ENCODE assay signal across 8 cellular contexts in the genomic region with DNA sequence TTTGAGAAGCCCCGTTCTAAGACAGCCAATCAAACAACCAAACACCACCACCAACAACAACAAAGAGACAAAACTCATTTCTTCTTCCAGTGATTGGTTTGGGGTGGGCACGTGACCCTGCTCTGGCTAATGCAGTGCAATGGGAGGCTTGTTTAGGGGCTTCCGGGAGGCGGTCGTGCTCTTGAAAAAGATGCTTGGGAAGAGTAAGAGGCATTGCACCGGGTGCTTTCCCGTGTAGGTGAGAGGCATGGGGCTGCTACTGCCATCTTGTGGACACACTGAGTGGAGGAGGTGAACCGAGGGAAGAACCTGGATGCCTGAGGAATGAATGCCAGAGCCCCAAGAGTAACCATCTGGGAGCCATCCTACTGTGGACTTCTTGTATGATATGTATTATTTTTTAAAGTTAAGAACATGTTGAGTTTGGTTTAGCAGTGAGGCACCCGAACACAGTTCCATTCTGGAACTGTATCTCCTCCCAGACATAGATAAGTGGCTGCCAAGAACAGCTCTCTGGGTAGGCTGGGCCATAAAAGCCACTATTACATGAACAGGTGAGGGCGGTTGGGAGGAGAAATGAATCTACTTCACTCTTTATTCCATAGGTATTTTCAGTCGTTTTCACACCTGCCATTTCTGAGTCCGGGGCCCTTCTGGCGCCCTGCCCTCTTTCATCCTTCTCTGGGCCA. TPM values are rescaled to one million over a fixed set of nuclear protein-coding genes. Genes with fewer than 3 reads are reported as not detected.
DNase-seq lines count a peak whose midpoint lies in the region; ATAC-seq lines count a peak whose summit lies in the region.

No MANE protein-coding gene starts in this region.

- no peaks in the 10 kb centered on the region for H3K27me3 ChIP-seq in CD4-positive, CD25-positive, alpha-beta regulatory T cell (ENCODE audit: control insufficient read depth, insufficient read depth, low read length)

- H3K4me1 Mint-ChIP-seq in CD4-positive, CD25-positive, alpha-beta regulatory T cell: peaks cover 39 to 81% (median 67%) of the 10 kb centered on the region in 4 donors
- peaks cover 74% of the 10 kb centered on the region for H3K4me1 Mint-ChIP-seq in activated T-cell treated with anti-CD3 and anti-CD28 coated beads, Interleukin-2, amount 50 U/mL, for 72 hours (ENCODE audit: low read depth)

- H3K27ac Mint-ChIP-seq in CD4-positive, CD25-positive, alpha-beta regulatory T cell: peak overlapping the region; percentile 71 to 97 (median 97)
- H3K27ac Mint-ChIP-seq in activated T-cell treated with anti-CD3 and anti-CD28 coated beads, Interleukin-2, amount 50 U/mL, for 72 hours: peak overlapping the region; percentile 66

- no peaks in the 10 kb centered on the region for H3K27me3 Mint-ChIP-seq in CD4-positive, CD25-positive, alpha-beta regulatory T cell
- no peaks in the 10 kb centered on the region for H3K27me3 Mint-ChIP-seq in activated T-cell treated with anti-CD3 and anti-CD28 coated beads, Interleukin-2, amount 50 U/mL, for 72 hours (ENCODE audit: low read depth)

- H3K9me3 Mint-ChIP-seq in CD4-positive, CD25-positive, alpha-beta regulatory T cell: no peaks in the 10 kb centered on the region
- H3K9me3 Mint-ChIP-seq in activated T-cell treated with anti-CD3 and anti-CD28 coated beads, Interleukin-2, amount 50 U/mL, for 72 hours: no peaks in the 10 kb centered on the region

- ATAC-seq in CD4-positive, CD25-positive, alpha-beta regulatory T cell (ENCODE audit: low read depth in 2 of 2): no peak
- ATAC-seq in GM18508 (IDR thresholded peaks at IDR 0.05; ENCODE audit: insufficient read depth, unreplicated experiment) (peak; percentile 39), HG03039 (IDR thresholded peaks at IDR 0.05; ENCODE audit: unreplicated experiment) (peak; percentile 48)
- ATAC-seq in activated T-cell treated with anti-CD3 and anti-CD28 coated beads, Interleukin-2, amount 50 U/mL, for 72 hours (replicated peaks in 1 of 2): peak in 1 of 2 donors; percentile 12

- no peaks in the 10 kb centered on the region for H3K9me3 ChIP-seq in CD4-positive, CD25-positive, alpha-beta regulatory T cell (ENCODE audit: control insufficient read depth in 2 of 2, low read length in 2 of 2)

- peak overlapping the region in 3 of 4 donors; percentile 21 to 58 (median 39) for H3K4me3 Mint-ChIP-seq in CD4-positive, CD25-positive, alpha-beta regulatory T cell
- H3K4me3 Mint-ChIP-seq in activated T-cell treated with anti-CD3 and anti-CD28 coated beads, Interleukin-2, amount 50 U/mL, for 72 hours: peak overlapping the region; percentile 53 to 60

- no peaks in the 10 kb centered on the region for H3K36me3 Mint-ChIP-seq in CD4-positive, CD25-positive, alpha-beta regulatory T cell
- no peaks in the 10 kb centered on the region for H3K36me3 Mint-ChIP-seq in activated T-cell treated with anti-CD3 and anti-CD28 coated beads, Interleukin-2, amount 50 U/mL, for 72 hours (ENCODE audit: insufficient read depth in 2 of 2)

- no peaks in the 10 kb centered on the region for H3K36me3 ChIP-seq in CD4-positive, CD25-positive, alpha-beta regulatory T cell (ENCODE audit: control insufficient read depth, insufficient read depth, low read length)

- peak in 2 of 3 donors; percentile 26 to 29 for DNase-seq in CD4-positive, CD25-positive, alpha-beta regulatory T cell
- DNase-seq in NCI-H345 treated with DMSO at 0.1 percent for 48 hours (lab: John Stamatoyannopoulos, UW; ENCODE audit: unreplicated experiment): peak; percentile 44
- DNase-seq in activated T-cell treated with anti-CD3 and anti-CD28 coated beads, Interleukin-2, amount 50 U/mL, for 72 hours: peak; percentile 56 to 71
- peak; percentile 36 for DNase-seq in glomerular endothelial cell (ENCODE audit: extremely low read depth, low read depth, low spot score)
- peak; percentile 56 for DNase-seq in retina
- no peak for DNase-seq in inferior parietal cortex (ENCODE audit: extremely low spot score)

- H3K4me1 ChIP-seq in CD4-positive, CD25-positive, alpha-beta regulatory T cell (ENCODE audit: control insufficient read depth, insufficient read depth, low read length, poor library complexity, severe bottlenecking): peaks cover 59% of the 10 kb centered on the region

- peak overlapping the region; percentile 52 for H3K4me3 ChIP-seq in CD4-positive, CD25-positive, alpha-beta regulatory T cell (ENCODE audit: low read depth, low read length)

- H3K27ac ChIP-seq in CD4-positive, CD25-positive, alpha-beta regulatory T cell (ENCODE audit: insufficient read depth, low read length, poor library complexity, severe bottlenecking): peak overlapping the region; percentile 87

RNA-seq across cellular contexts. Expression of a gene that starts 19.1 kb away (rescaled TPM):
- total RNA-seq in CD4-positive, CD25-positive, alpha-beta regulatory T cell: 142 TPM
- polyA plus RNA-seq in CD4-positive, CD25-positive, alpha-beta regulatory T cell: 100 to 1,000 TPM in 3 of 4 donors, 10 to 100 TPM in 1; 97.8 to 148 (median 124) TPM
- total RNA-seq in activated T-cell treated with anti-CD3 and anti-CD28 coated beads, Interleukin-2, amount 50 U/mL, for 72 hours: 10 to 100 TPM; 38.3 to 49.5 TPM
- 24.9 and 32.2 TPM in 2 replicates for total RNA-seq in glomerular endothelial cell

Comparison
In these comparisons a context has a peak if more than half of its experiments do, and no peak if none do; other contexts are left out.
1. ATAC-seq: peak in GM18508 (single experiment) and HG03039 (single experiment); none in CD4-positive, CD25-positive, alpha-beta regulatory T cell (0 of 2).